ENCODE assay signal across 8 cellular contexts in genomic region chr4:53365486-53366300, GRCh38. TPM values are rescaled to one million over a fixed set of nuclear protein-coding genes. Genes with fewer than 3 reads are reported as not detected.
DNase-seq lines count a peak whose midpoint lies in the region; ATAC-seq and TF ChIP-seq lines count a peak whose summit lies in the region.

Gene SCFD2 (minus strand): TSS chr4:53366061.

- DNase-seq in AG04450 (ENCODE audit: low read depth, low spot score) (peak; percentile 87), NCI-H226 (peak; percentile 96), WTC11 (ENCODE audit: low spot score) (peak; percentile 97), caudate nucleus (lab: John Stamatoyannopoulos, UW) (peak; percentile 67 to 99 (median 95)), immature natural killer cell (peak; percentile 93 to 94 (median 93)), smooth muscle cell of the brain vasculature (ENCODE audit: low read depth, low spot score) (peak; percentile 90)

- H3K9me3 ChIP-seq in AG04450 (ENCODE audit: control insufficient read depth, insufficient read depth, low read length), result no peaks in the 10 kb centered on the region

- peak within 1 kb of the TSS; percentile 77 for H3K4me3 ChIP-seq in AG04450 (ENCODE audit: low read depth, low read length)

- ATAC-seq in GM18909 (IDR thresholded peaks at IDR 0.05; ENCODE audit: poor library complexity, unreplicated experiment) (peak; percentile 98), HG03175 (IDR thresholded peaks at IDR 0.05; ENCODE audit: unreplicated experiment) (peak; percentile 96), WTC11 (peak; percentile 95)

- H3K27ac Mint-ChIP-seq in WTC11 (peak within 1 kb of the TSS; percentile 93), immature natural killer cell (peak within 1 kb of the TSS; percentile 93 to 98 (median 98))

- H3K4me3 Mint-ChIP-seq in WTC11 (peak within 1 kb of the TSS; percentile 90), immature natural killer cell (peak within 1 kb of the TSS; percentile 93 to 100 (median 95))

- H3K27me3 ChIP-seq in AG04450 (ENCODE audit: control insufficient read depth, insufficient read depth, low read length), result no peaks in the 10 kb centered on the region

- H3K4me1 Mint-ChIP-seq in WTC11 (peaks cover 18% of the 10 kb centered on the region), immature natural killer cell (peaks cover 48 to 58% of the 10 kb centered on the region in 2 donors)

- TF ChIP-seq CTCF in AG04450 (IDR thresholded peaks at IDR 0.05; ENCODE audit: low read depth, low read length), result no peak
- TF ChIP-seq CTCF in WTC11 (IDR thresholded peaks at IDR 0.05), result no peak

- CTCF ChIA-PET in AG04450 (lab: Charles Lee), result interaction anchor here (0.8 kb wide), 1 partner anchor 868 kb away, joined by 3 read pairs; no protein-coding TSS in a partner anchor
- CTCF ChIA-PET in WTC11 (lab: Charles Lee), result interaction anchor here (1.0 to 1.1 kb wide), 3 partner anchors 52 to 869 kb away, joined by 3 to 4 read pairs (median 3); no protein-coding TSS in a partner anchor

- H3K36me3 Mint-ChIP-seq in WTC11, result no peaks in the 10 kb centered on the region
- peaks cover 0 to 4% (median 0%) of the 10 kb centered on the region in 3 donors for H3K36me3 Mint-ChIP-seq in immature natural killer cell

- peaks cover 47% of the 10 kb centered on the region for H3K27me3 Mint-ChIP-seq in WTC11 (ENCODE audit: low read depth)
- H3K27me3 Mint-ChIP-seq in immature natural killer cell (ENCODE audit: low read depth in 3 of 3), result peaks cover 10 to 26% (median 17%) of the 10 kb centered on the region in 3 donors

- H3K27ac ChIP-seq in AG04450 (ENCODE audit: low read depth, low read length) (no peak within 1 kb of the TSS), caudate nucleus (ENCODE audit: low read depth, low read length) (peak within 1 kb of the TSS; percentile 46)

- H3K9me3 Mint-ChIP-seq in WTC11 (peaks cover 6% of the 10 kb centered on the region; the same call in 1 of the 2 replicates), immature natural killer cell (no peaks in the 10 kb centered on the region)

- POLR2A ChIA-PET in AG04450 (lab: Yijun Ruan, JAX) (no interaction called here), WTC11 (lab: Charles Lee) (interaction anchor here (1.0 kb wide), 1 partner anchor 9 kb away, joined by 3 read pairs; no protein-coding TSS in a partner anchor)

TF ChIP-seq in WTC11, 78 proteins besides CTCF, POLR2A, EP300 and RAD21 (continues in another document):
- TF ChIP-seq USF2 (CRISPR knock-in tag; IDR thresholded peaks at IDR 0.05), result peak; percentile 79
- peak; percentile 56; the same call in 1 of the 2 replicates for TF ChIP-seq FOXK1 (CRISPR knock-in tag; IDR thresholded peaks at IDR 0.05)
- TF ChIP-seq ZNF281 (CRISPR knock-in tag; IDR thresholded peaks at IDR 0.05), result 0 out of 2 replicates have a peak, but pooled peaks have one; percentile 37
- no peak for TF ChIP-seq FOXJ3 (CRISPR knock-in tag; IDR thresholded peaks at IDR 0.05; ENCODE audit: borderline replicate concordance)
- TF ChIP-seq ZBTB43 (CRISPR knock-in tag; IDR thresholded peaks at IDR 0.05), result 0 out of 2 replicates have a peak, but pooled peaks have one; percentile 32
- TF ChIP-seq MAX (CRISPR knock-in tag; IDR thresholded peaks at IDR 0.05), result peak; percentile 98
- peak; percentile 71 for TF ChIP-seq NFYB (CRISPR knock-in tag; conservative IDR thresholded peaks at IDR 0.05; ENCODE audit: low read depth)
- 0 out of 2 replicates have a peak, but pooled peaks have one; percentile 27 for TF ChIP-seq MYBL2 (CRISPR knock-in tag; IDR thresholded peaks at IDR 0.05)
- TF ChIP-seq E2F5 (CRISPR knock-in tag; IDR thresholded peaks at IDR 0.05), result no peak
- no peak for TF ChIP-seq SOX15 (CRISPR knock-in tag; IDR thresholded peaks at IDR 0.05)
- TF ChIP-seq AFF4 (CRISPR knock-in tag; IDR thresholded peaks at IDR 0.05; ENCODE audit: borderline replicate concordance), result no peak

RNA-seq across cellular contexts. Expression of gene SCFD2, which starts in this region (rescaled TPM):
- 16.4 and 16.6 TPM in 2 replicates for polyA plus RNA-seq in AG04450 (2011; rRNA removed)
- polyA minus RNA-seq in AG04450 (2011; rRNA and poly(A)+ RNA removed), result 32.4 and 42.1 TPM in 2 replicates
- total RNA-seq in WTC11 (2021), result 9.3 to 12.4 TPM (median 10.3 TPM) in 3 replicates
- polyA plus RNA-seq in immature natural killer cell, result 10 to 100 TPM; 13.0 to 22.8 (median 21.4) TPM
